In the genomic region with DNA sequence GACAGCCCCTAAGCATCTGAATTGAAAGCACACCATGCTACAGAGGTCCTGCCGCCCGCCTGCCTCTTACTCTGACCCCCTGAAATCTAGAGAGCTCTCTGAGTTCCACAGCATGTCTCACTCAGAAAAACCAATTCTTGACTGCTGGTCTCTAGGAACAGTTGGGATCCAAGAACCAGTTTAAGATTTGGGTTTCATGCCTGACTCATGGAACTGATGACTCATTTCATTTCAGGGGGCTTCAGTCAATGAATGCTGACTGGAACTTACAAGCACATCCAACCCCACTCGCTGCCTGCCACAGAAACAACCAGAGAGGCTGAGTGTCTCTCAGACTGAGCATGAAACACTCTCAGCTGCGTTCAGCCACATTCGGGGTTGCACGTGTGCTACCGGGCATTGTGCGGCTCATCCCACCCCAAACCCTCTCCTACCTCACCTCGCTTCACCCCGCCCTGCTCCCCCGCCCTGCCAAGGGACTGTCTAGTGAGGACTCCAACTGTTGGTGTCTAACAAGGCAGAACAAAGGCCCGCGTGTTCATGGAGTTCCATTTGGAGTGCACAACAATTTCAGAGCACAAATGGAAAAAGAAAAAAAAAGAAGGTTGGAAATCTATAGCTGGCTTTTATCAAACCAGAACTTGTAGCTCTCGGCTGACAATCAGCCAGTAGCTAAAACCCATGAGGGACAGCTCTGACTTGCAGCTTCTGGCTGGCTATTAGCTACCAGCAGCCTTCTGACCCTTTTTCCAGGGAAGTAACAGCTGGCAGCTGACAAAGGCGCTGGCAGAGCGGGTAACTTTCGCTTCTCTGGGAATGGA, we compare ENCODE assay signal across 1 cellular context.
TF ChIP-seq lines count a peak whose summit lies in the region.

No MANE protein-coding gene starts in this region.

TF ChIP-seq in H1, 55 proteins besides CTCF, POLR2A, EP300 and RAD21:
- TF ChIP-seq CEBPB (IDR thresholded peaks at IDR 0.05; ENCODE audit: low read depth, low read length) (no peak), GABPA (IDR thresholded peaks at IDR 0.05; ENCODE audit: borderline replicate concordance, insufficient read depth, low read length) (no peak), TAF7 (optimal IDR thresholded peaks at IDR 0.05; ENCODE audit: borderline replicate concordance, low read depth, low read length) (no peak), SRF (IDR thresholded peaks at IDR 0.05; ENCODE audit: low read depth, low read length) (no peak), TCF12 (IDR thresholded peaks at IDR 0.05; ENCODE audit: low read depth, low read length) (no peak), HDAC6 (IDR thresholded peaks at IDR 0.05; ENCODE audit: low read depth, low read length) (no peak), YY1 (IDR thresholded peaks at IDR 0.05; ENCODE audit: low read depth, low read length) (no peak), NRF1 (IDR thresholded peaks at IDR 0.05; ENCODE audit: low read depth, low read length) (no peak)
- TF ChIP-seq, protein P1, sequence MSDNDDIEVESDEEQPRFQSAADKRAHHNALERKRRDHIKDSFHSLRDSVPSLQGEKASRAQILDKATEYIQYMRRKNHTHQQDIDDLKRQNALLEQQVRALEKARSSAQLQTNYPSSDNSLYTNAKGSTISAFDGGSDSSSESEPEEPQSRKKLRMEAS (IDR thresholded peaks at IDR 0.05): no peak
